ENCODE assay signal across 36 cellular contexts in genomic region chr12:49876070-49876469, GRCh38. TPM values are rescaled to one million over a fixed set of nuclear protein-coding genes. Genes with fewer than 3 reads are reported as not detected.
"Had no signal": no experiment of that assay in that cellular context is flagged by ENCODE, and none has a peak within 500 bp of the region (broad histone marks: within the 10 kb centered on the region; RNA-seq: fewer than 3 reads in every experiment).

No MANE protein-coding gene starts in this region.

- H3K9me3 Mint-ChIP-seq: activated T-cell treated with anti-CD3 and anti-CD28 coated beads, Interleukin-2, amount 50 U/mL, for 4 hours had no signal

- H3K27ac Mint-ChIP-seq: activated B cell treated with CpG ODN at 0.5 μM for 24 hours; activated CD4-positive, alpha-beta memory T cell treated with anti-CD3 and anti-CD28 coated beads for 36 hours; activated CD4-positive, alpha-beta T cell treated with anti-CD3 and anti-CD28 coated beads, Interleukin-2, amount 10 ng/mL, durations not matched to agents 24 days and 14 days; activated CD8-positive, alpha-beta T cell treated with anti-CD3 and anti-CD28 coated beads for 36 hours; activated naive CD4-positive, alpha-beta T cell treated with anti-CD3 and anti-CD28 coated beads for 36 hours; activated naive CD4-positive, alpha-beta T cell treated with anti-CD3 and anti-CD28 coated beads, Interleukin-2, amount 50 U/mL, for 72 hours; activated naive CD8-positive, alpha-beta T cell treated with anti-CD3 and anti-CD28 coated beads for 36 hours; activated T-cell treated with anti-CD3 and anti-CD28 coated beads, Interleukin-2, amount 50 U/mL, for 72 hours; activated T-helper 1 cell treated with anti-CD3 and anti-CD28 coated beads, Interleukin-12 subunit alpha, Interleukin-12 subunit beta, Interleukin-2, Interleukin-4 antibody, amounts not matched to agents 30 ng/mL and 10 ng/mL and 1 ng/mL, durations not matched to agents 14 hours and 24 hours and 36 hours; activated T-helper 17 cell treated with anti-CD3 and anti-CD28 coated beads, Interleukin-2, amount 50 U/mL, for 72 hours; T-helper 1 cell treated with Interleukin-12 subunit alpha and Interleukin-12 subunit beta and Interleukin-4 antibody, amounts not matched to agents 30 μg/mL and 1 μg/mL, for 36 hours; T-helper 2 cell treated with Interferon-gamma antibody and Interleukin-4, amounts not matched to agents 5 μg/mL and 100 μg/mL, for 36 hours had no signal

- H3K27me3 ChIP-seq: adrenal gland, body of pancreas, breast epithelium had no signal

- H3K4me1 ChIP-seq: body of pancreas, breast epithelium had no signal

- H3K4me1 Mint-ChIP-seq: activated B cell treated with CpG ODN at 0.5 μM for 24 hours; activated CD4-positive, alpha-beta T cell treated with anti-CD3 and anti-CD28 coated beads, Interleukin-2, amount 10 ng/mL, durations not matched to agents 24 days and 14 days; activated naive CD8-positive, alpha-beta T cell treated with anti-CD3 and anti-CD28 coated beads for 36 hours; central memory CD8-positive, alpha-beta T cell had no signal

- H3K9me3 ChIP-seq: adrenal gland, body of pancreas, breast epithelium had no signal

- FAIRE-seq: astrocyte, TTC549 had no signal

- ATAC-seq: activated CD8-positive, alpha-beta T cell treated with anti-CD3 and anti-CD28 coated beads for 36 hours; activated naive CD4-positive, alpha-beta T cell treated with anti-CD3 and anti-CD28 coated beads, Interleukin-2, amount 50 U/mL, for 72 hours; activated T-cell treated with anti-CD3 and anti-CD28 coated beads, Interleukin-2, amount 50 U/mL, for 4 hours; activated T-cell treated with anti-CD3 and anti-CD28 coated beads, Interleukin-2, amount 50 U/mL, for 72 hours; activated T-helper 17 cell treated with anti-CD3 and anti-CD28 coated beads, Interleukin-2, amount 50 U/mL, for 72 hours; body of pancreas had no signal

- H3K36me3 Mint-ChIP-seq: activated CD4-positive, alpha-beta memory T cell treated with anti-CD3 and anti-CD28 coated beads for 36 hours; activated naive CD4-positive, alpha-beta T cell treated with anti-CD3 and anti-CD28 coated beads, Interleukin-2, amount 50 U/mL, for 72 hours; activated naive CD8-positive, alpha-beta T cell treated with anti-CD3 and anti-CD28 coated beads for 36 hours had no signal

- H3K4me3 ChIP-seq: adrenal gland, body of pancreas, breast epithelium had no signal

- H3K4me3 Mint-ChIP-seq: activated B cell treated with CpG ODN at 0.5 μM for 24 hours; activated CD4-positive, alpha-beta memory T cell treated with anti-CD3 and anti-CD28 coated beads for 36 hours; activated CD4-positive, alpha-beta T cell treated with anti-CD3 and anti-CD28 coated beads, Interleukin-2, amount 10 ng/mL, durations not matched to agents 24 days and 14 days; activated CD8-positive, alpha-beta T cell treated with anti-CD3 and anti-CD28 coated beads for 36 hours; activated naive CD4-positive, alpha-beta T cell treated with anti-CD3 and anti-CD28 coated beads for 36 hours; activated naive CD8-positive, alpha-beta T cell treated with anti-CD3 and anti-CD28 coated beads for 36 hours; activated T-cell treated with anti-CD3 and anti-CD28 coated beads, Interleukin-2, amount 50 U/mL, for 4 hours; activated T-cell treated with anti-CD3 and anti-CD28 coated beads, Interleukin-2, amount 50 U/mL, for 72 hours; activated T-helper 1 cell treated with anti-CD3 and anti-CD28 coated beads, Interleukin-12 subunit alpha, Interleukin-12 subunit beta, Interleukin-2, Interleukin-4 antibody, amounts not matched to agents 30 ng/mL and 10 ng/mL and 1 ng/mL, durations not matched to agents 14 hours and 24 hours and 36 hours; activated T-helper 17 cell treated with anti-CD3 and anti-CD28 coated beads, Interleukin-2, amount 50 U/mL, for 72 hours; central memory CD8-positive, alpha-beta T cell; T-helper 1 cell treated with Interleukin-12 subunit alpha and Interleukin-12 subunit beta and Interleukin-4 antibody, amounts not matched to agents 30 μg/mL and 1 μg/mL, for 36 hours; T-helper 2 cell treated with Interferon-gamma antibody and Interleukin-4, amounts not matched to agents 5 μg/mL and 100 μg/mL, for 36 hours had no signal

- H3K36me3 ChIP-seq: adrenal gland, brain microvascular endothelial cell, breast epithelium had no signal

- H3K27me3 Mint-ChIP-seq: activated CD4-positive, alpha-beta memory T cell treated with anti-CD3 and anti-CD28 coated beads for 36 hours; activated CD8-positive, alpha-beta T cell treated with anti-CD3 and anti-CD28 coated beads for 36 hours; activated naive CD8-positive, alpha-beta T cell treated with anti-CD3 and anti-CD28 coated beads for 36 hours; activated T-helper 17 cell treated with anti-CD3 and anti-CD28 coated beads, Interleukin-2, amount 50 U/mL, for 72 hours; central memory CD8-positive, alpha-beta T cell had no signal

- H3K27ac ChIP-seq: adrenal gland, body of pancreas, brain microvascular endothelial cell, breast epithelium, VCaP had no signal

- DNase-seq: activated B cell treated with CpG ODN at 0.5 μM for 24 hours; activated CD4-positive, alpha-beta memory T cell treated with anti-CD3 and anti-CD28 coated beads for 36 hours; activated CD4-positive, alpha-beta T cell treated with anti-CD3 and anti-CD28 coated beads for 4 hours; activated CD4-positive, alpha-beta T cell treated with anti-CD3 and anti-CD28 coated beads, Interleukin-2, amount 10 ng/mL, durations not matched to agents 24 days and 14 days; activated CD4-positive, alpha-beta T cell treated with anti-CD3 and anti-CD28 coated beads, Interleukin-2, amount 50 U/mL, for 1 hour; activated CD4-positive, alpha-beta T cell treated with anti-CD3 and anti-CD28 coated beads, Interleukin-2, amount 50 U/mL, for 4 hours; activated CD8-positive, alpha-beta memory T cell treated with anti-CD3 and anti-CD28 coated beads, Interleukin-2, amount 50 U/mL, for 4 hours; activated CD8-positive, alpha-beta T cell treated with anti-CD3 and anti-CD28 coated beads for 36 hours; activated gamma-delta T cell treated with Interleukin-2 at 50 U/mL for 16 hours; activated naive CD4-positive, alpha-beta T cell; activated naive CD4-positive, alpha-beta T cell treated with anti-CD3 and anti-CD28 coated beads for 36 hours; activated naive CD4-positive, alpha-beta T cell treated with anti-CD3 and anti-CD28 coated beads, Interleukin-2, amount 50 U/mL, for 16 hours; activated naive CD8-positive, alpha-beta T cell treated with anti-CD3 and anti-CD28 coated beads for 36 hours; activated T-cell treated with anti-CD3 and anti-CD28 coated beads for 4 hours; activated T-cell treated with anti-CD3 and anti-CD28 coated beads, Interleukin-2, amount 50 U/mL, for 1 hour; activated T-cell treated with anti-CD3 and anti-CD28 coated beads, Interleukin-2, amount 50 U/mL, for 4 hours; activated T-cell treated with anti-CD3 and anti-CD28 coated beads, Interleukin-2, amount 50 U/mL, for 72 hours; adrenal gland; amniotic stem cell; body of pancreas; brain microvascular endothelial cell; caudate nucleus; cerebellar nuclear complex; T-helper 1 cell; T-helper 2 cell; T-helper 9 cell had no signal

RNA-seq across cellular contexts. Expression of gene FAIM2, which starts 27.6 kb away (rescaled TPM):
- total RNA-seq: activated B cell treated with CpG ODN at 0.5 μM for 24 hours had no signal
